Comparison of ENCODE assay signal across 11 cellular contexts in the genomic region with DNA sequence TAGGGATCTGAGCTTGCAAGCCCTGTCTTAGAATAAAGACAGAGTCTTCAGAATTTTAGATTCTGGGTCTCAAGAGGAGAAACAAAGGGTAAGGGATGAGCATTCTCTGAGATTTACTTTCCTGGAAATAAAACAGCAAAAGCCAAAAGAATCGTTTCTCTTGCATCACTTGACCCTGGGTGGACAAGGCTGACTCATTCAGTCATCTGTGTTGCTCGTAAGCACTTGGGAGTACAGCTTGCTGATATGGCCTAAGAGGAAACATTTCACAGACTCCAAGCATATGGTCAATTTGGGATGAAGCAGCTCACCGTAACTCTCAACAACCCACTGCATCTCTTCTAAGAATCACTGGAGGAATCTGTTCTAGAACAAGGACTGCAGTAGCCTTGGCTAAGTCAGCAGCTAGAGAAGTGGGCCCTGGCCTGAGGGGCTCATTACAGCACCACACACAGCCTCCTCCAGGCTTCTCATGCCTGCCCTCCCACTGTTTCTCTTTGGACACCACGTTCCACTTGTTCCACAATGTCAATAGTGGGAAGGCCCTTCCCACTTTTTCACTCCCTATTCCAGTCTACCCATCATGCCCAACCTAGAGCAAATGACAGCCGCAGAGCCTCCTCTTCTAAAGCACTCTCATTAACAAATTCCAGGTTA.
DNase-seq lines count a peak whose midpoint lies in the region; ATAC-seq and TF ChIP-seq lines count a peak whose summit lies in the region.
"Had no signal": no experiment of that assay in that cellular context is flagged by ENCODE, and none has a peak within 500 bp of the region (broad histone marks: within the 10 kb centered on the region; RNA-seq: fewer than 3 reads in every experiment).

No MANE protein-coding gene starts in this region.

- peak overlapping the region; percentile 72 for H2BK20ac ChIP-seq in IMR-90 (ENCODE audit: low read depth, low read length)

- 0 out of 2 replicates have a peak overlapping the region, but pooled peaks have one; percentile 15 for H4K5ac ChIP-seq in IMR-90 (ENCODE audit: low read depth, low read length)

- peak overlapping the region; percentile 37 for H2AFZ ChIP-seq in IMR-90 (replicated peaks; ENCODE audit: low read length, poor library complexity)

- peak overlapping the region in 1 of 2 experiments; percentile 52; a peak in 1 of 4 replicates for H4K8ac ChIP-seq in IMR-90 (ENCODE audit: low read depth in 2 of 2, low read length in 2 of 2)

- H3K9me1 ChIP-seq in IMR-90 (ENCODE audit: insufficient read depth, low read length) = peaks cover 21% of the 10 kb centered on the region

- peak; percentile 17; the same call in 1 of the 2 replicates for TF ChIP-seq RAD21 in IMR-90 (IDR thresholded peaks at IDR 0.05; ENCODE audit: low read length)

- 0 out of 2 replicates have a peak overlapping the region, but pooled peaks have one; percentile 6 for H3K9ac ChIP-seq in IMR-90 (ENCODE audit: low read depth, low read length)

- peaks cover 26% of the 10 kb centered on the region for H4K20me1 ChIP-seq in IMR-90 (ENCODE audit: insufficient read depth, low read length)

- peak overlapping the region; percentile 68 for H2AK9ac ChIP-seq in IMR-90 (replicated peaks; ENCODE audit: low read depth, low read length, poor library complexity)

- peaks cover 32 to 69% of the 10 kb centered on the region in 2 experiments for H3K79me1 ChIP-seq in IMR-90 (ENCODE audit: low read depth in 1 of 2, low read length in 2 of 2)

- H3K4me1 Mint-ChIP-seq in activated CD4-positive, alpha-beta memory T cell treated with anti-CD3 and anti-CD28 coated beads for 36 hours (ENCODE audit: low read depth) = peaks cover 6% of the 10 kb centered on the region

- CTCF ChIA-PET in IMR-90 (lab: Yijun Ruan, JAX) = interaction anchor here (1.3 kb wide), 2 partner anchors 14 to 90 kb away, joined by 3 read pairs; no protein-coding TSS in a partner anchor
- CTCF ChIA-PET in activated CD4-positive, alpha-beta memory T cell treated with anti-CD3 and anti-CD28 coated beads for 36 hours (lab: Charles Lee) = no interaction called here

- no peak overlapping the region for H3K56ac ChIP-seq in IMR-90 (ENCODE audit: extremely low read depth, insufficient read depth, low read length)

- peak overlapping the region; percentile 57; the same call in 1 of the 2 replicates for H2AK5ac ChIP-seq in IMR-90 (ENCODE audit: low read depth, low read length)

- H3K9me3 Mint-ChIP-seq in activated CD4-positive, alpha-beta memory T cell treated with anti-CD3 and anti-CD28 coated beads for 36 hours = no peaks in the 10 kb centered on the region

- no peak overlapping the region for H3K4me3 Mint-ChIP-seq in activated CD4-positive, alpha-beta memory T cell treated with anti-CD3 and anti-CD28 coated beads for 36 hours

- H3K27me3 ChIP-seq in IMR-90 (ENCODE audit: control insufficient read depth, insufficient read depth, low read length) = no peaks in the 10 kb centered on the region
- H3K27me3 ChIP-seq in brain microvascular endothelial cell (replicated peaks) = no peaks in the 10 kb centered on the region
- no peaks in the 10 kb centered on the region for H3K27me3 ChIP-seq in kidney epithelial cell (ENCODE audit: control insufficient read depth, insufficient read depth, low read length)
- H3K27me3 ChIP-seq in testis = no peaks in the 10 kb centered on the region

- H3K27ac ChIP-seq in IMR-90 (ENCODE audit: insufficient read depth, low read length) (peak overlapping the region; percentile 84), brain microvascular endothelial cell (peak overlapping the region; percentile 50), testis (peak overlapping the region in 1 of 2 donors; percentile 47)

- H3K18ac ChIP-seq in IMR-90 (ENCODE audit: low read depth, low read length) = peak overlapping the region; percentile 56

- H3K9me3 ChIP-seq in IMR-90 (ENCODE audit: control insufficient read depth, insufficient read depth, low read length) (no peaks in the 10 kb centered on the region), testis (no peaks in the 10 kb centered on the region)

- POLR2A ChIA-PET in IMR-90 (lab: Charles Lee; ENCODE audit: unreplicated experiment) = no interaction called here
- POLR2A ChIA-PET in activated CD4-positive, alpha-beta memory T cell treated with anti-CD3 and anti-CD28 coated beads for 36 hours (lab: Charles Lee) = no interaction called here

- intact Hi-C loops in IMR-90 (cut with micrococcal nuclease) = no loop called here
- intact Hi-C loops in testis (cut with DNase I; ENCODE audit: low total_unique reads) = no loop called here
- intact Hi-C loops in activated CD4-positive, alpha-beta memory T cell treated with anti-CD3 and anti-CD28 coated beads for 36 hours (cut with micrococcal nuclease) = no loop called here

- H2BK5ac ChIP-seq in IMR-90 (ENCODE audit: low read depth, low read length, poor library complexity, severe bottlenecking) = peak overlapping the region; percentile 75

- H3K4ac ChIP-seq in IMR-90 (ENCODE audit: low read depth, low read length) = peak overlapping the region; percentile 72

- no CpG with 5 or more reads among the region's 5 CpGs for WGBS in IMR-90 (ENCODE audit: extremely low coverage in 2 of 2, insufficient read length in 1 of 2), 2 experiments
- WGBS in testis, 2 donors = 56 to 67% methylated on average over 5 of the region's 5 CpGs

- in situ Hi-C loops in IMR-90 (cut with MboI; ENCODE audit: low sequenced_read_pairs) (no loop called here), brain microvascular endothelial cell (cut with HindIII; ENCODE audit: low pct_ligation_motif_present, low sequenced_read_pairs) (no loop called here)

- peaks cover 49% of the 10 kb centered on the region for H3K36me3 Mint-ChIP-seq in activated CD4-positive, alpha-beta memory T cell treated with anti-CD3 and anti-CD28 coated beads for 36 hours

- H3K27ac Mint-ChIP-seq in activated CD4-positive, alpha-beta memory T cell treated with anti-CD3 and anti-CD28 coated beads for 36 hours = no peak overlapping the region
- H3K27ac Mint-ChIP-seq: progenitor cell of endocrine pancreas had no signal

- peak; percentile 97 for ATAC-seq in IMR-90 (ENCODE audit: low read depth)
- ATAC-seq: GM12878 had no signal

- DNase-seq in IMR-90 (peak; percentile 97), brain microvascular endothelial cell (peak; percentile 86), kidney epithelial cell (ENCODE audit: low read depth) (peak; percentile 53), testis (peak; percentile 62), 8988T (no peak), SIG-M5 treated with dmso at 0.1 percent for 504 hours (lab: John Stamatoyannopoulos, UW; ENCODE audit: unreplicated experiment) (no peak), NCI-H1092 (lab: John Stamatoyannopoulos, UW) (no peak)
- DNase-seq in activated CD4-positive, alpha-beta memory T cell treated with anti-CD3 and anti-CD28 coated beads for 36 hours = no peak
- DNase-seq: NCI-H187 treated with DMSO at 0.1 percent for 48 hours had no signal

- H3K27me3 Mint-ChIP-seq in activated CD4-positive, alpha-beta memory T cell treated with anti-CD3 and anti-CD28 coated beads for 36 hours = no peaks in the 10 kb centered on the region

- dilution Hi-C loops in IMR-90 (cut with HindIII; ENCODE audit: low sequenced_read_pairs, unreplicated experiment) = no loop called here

- H2BK15ac ChIP-seq in IMR-90 (ENCODE audit: low read depth, low read length) = peak overlapping the region; percentile 33; the same call in 1 of the 3 replicates

- no TSS peak for BruUV-seq in IMR-90 (replicated peaks; lab: Mats Ljungman, UMichigan)

- peak overlapping the region; percentile 33; the same call in 1 of the 2 replicates for H3K4me2 ChIP-seq in IMR-90 (ENCODE audit: low read depth, low read length)

- TF ChIP-seq POLR2A in IMR-90 (IDR thresholded peaks at IDR 0.05; ENCODE audit: low read depth, low read length) (no peak), testis (IDR thresholded peaks at IDR 0.05) (no peak)

- H3K14ac ChIP-seq in IMR-90 (replicated peaks; ENCODE audit: low read depth, low read length) = peak overlapping the region; percentile 39; the same call in 1 of the 2 replicates

- H3K4me1 ChIP-seq in IMR-90 (ENCODE audit: control insufficient read depth, insufficient read depth, low read length) (peaks cover 12% of the 10 kb centered on the region), testis (no peaks in the 10 kb centered on the region)

- TF ChIP-seq CTCF in IMR-90 (conservative IDR thresholded peaks at IDR 0.05; ENCODE audit: low read depth, low read length) = no peak
- no peak for TF ChIP-seq CTCF in brain microvascular endothelial cell (IDR thresholded peaks at IDR 0.05; ENCODE audit: low read depth, low read length, missing control alignments)
- TF ChIP-seq CTCF in kidney epithelial cell (IDR thresholded peaks at IDR 0.05; ENCODE audit: insufficient read depth, low read length, poor library complexity, severe bottlenecking) = no peak
- TF ChIP-seq CTCF in testis (IDR thresholded peaks at IDR 0.05) = no peak

- H3K23ac ChIP-seq in IMR-90 (ENCODE audit: low read depth, low read length) = peak overlapping the region; percentile 72

- H3K4me3 ChIP-seq in IMR-90 (ENCODE audit: insufficient read depth, low read depth, low read length) (no peak overlapping the region), brain microvascular endothelial cell (ENCODE audit: low read depth, low read length) (no peak overlapping the region), kidney epithelial cell (ENCODE audit: low read depth, low read length) (no peak overlapping the region), testis (no peak overlapping the region)
- H3K4me3 ChIP-seq: GM12878 had no signal

- H3K36me3 ChIP-seq in IMR-90 (ENCODE audit: control insufficient read depth, insufficient read depth, low read length) = peaks cover 14% of the 10 kb centered on the region
- peaks cover 10% of the 10 kb centered on the region for H3K36me3 ChIP-seq in brain microvascular endothelial cell (replicated peaks)
- H3K36me3 ChIP-seq in kidney epithelial cell (ENCODE audit: control insufficient read depth, insufficient read depth, low read length) = no peaks in the 10 kb centered on the region
- H3K36me3 ChIP-seq in testis (ENCODE audit: low read depth, missing control alignments) = no peaks in the 10 kb centered on the region

- peak overlapping the region; percentile 55 for H2BK120ac ChIP-seq in IMR-90 (ENCODE audit: low read depth, low read length)

- H4K91ac ChIP-seq in IMR-90 (ENCODE audit: insufficient read depth, low read depth, low read length) = peak overlapping the region; percentile 21; the same call in 1 of the 2 replicates

TF ChIP-seq in IMR-90, 13 proteins besides CTCF, POLR2A, EP300 and RAD21 (continues in another document):
- TF ChIP-seq RCOR1 (IDR thresholded peaks at IDR 0.05; ENCODE audit: insufficient replicate concordance, low read length) (peak; percentile 80), MAZ (IDR thresholded peaks at IDR 0.05; ENCODE audit: borderline replicate concordance, low read depth, low read length) (0 out of 2 replicates have a peak, but pooled peaks have one; percentile 21), FOS (IDR thresholded peaks at IDR 0.05; ENCODE audit: low read depth, low read length) (peak; percentile 93), MXI1 (IDR thresholded peaks at IDR 0.05; ENCODE audit: borderline replicate concordance, low read depth, low read length) (0 out of 2 replicates have a peak, but pooled peaks have one; percentile 22), CEBPB (IDR thresholded peaks at IDR 0.05; ENCODE audit: low read depth, low read length) (peak; percentile 98), SMC3 (IDR thresholded peaks at IDR 0.05; ENCODE audit: low read depth, low read length) (no peak; the same call in 1 of the 2 replicates)

Comparison
In these comparisons a context has a peak if more than half of its experiments do, and no peak if none do; other contexts are left out.
1. DNase-seq: peak in IMR-90 (single experiment), brain microvascular endothelial cell (single experiment), kidney epithelial cell (single experiment) and testis (single experiment); none in 8988T (single experiment), activated CD4-positive, alpha-beta memory T cell treated with anti-CD3 and anti-CD28 coated beads for 36 hours (single experiment), SIG-M5 treated with dmso at 0.1 percent for 504 hours (single experiment) and NCI-H1092 (single experiment).